In genomic region chr11:33941637-33942160, GRCh38 we compare ENCODE assay signal across 11 cellular contexts. TPM values are rescaled to one million over a fixed set of nuclear protein-coding genes. Genes with fewer than 3 reads are reported as not detected.
A peak's percentile ranks its signal among the peaks of the same experiment; 100 is the strongest.
DNase-seq lines count a peak whose midpoint lies in the region; ATAC-seq and TF ChIP-seq lines count a peak whose summit lies in the region.
"Had no signal": no experiment of that assay in that cellular context is flagged by ENCODE, and none has a peak within 500 bp of the region (broad histone marks: within the 10 kb centered on the region; RNA-seq: fewer than 3 reads in every experiment).

No MANE protein-coding gene starts in this region.

- no peaks in the 10 kb centered on the region for H3K36me3 Mint-ChIP-seq in mesothelial cell of epicardium
- H3K36me3 Mint-ChIP-seq in T-cell, result no peaks in the 10 kb centered on the region

- POLR2A ChIA-PET in T-cell (lab: Charles Lee), result no interaction called here

- H3K9me3 Mint-ChIP-seq in mesothelial cell of epicardium (no peaks in the 10 kb centered on the region), T-cell (no peaks in the 10 kb centered on the region)

- DNase-seq in EH (ENCODE audit: low read depth) (peak; percentile 36), Kasumi-1 (lab: John Stamatoyannopoulos, UW) (peak; percentile 47 to 59), brain microvascular endothelial cell (peak; percentile 85), mesothelial cell of epicardium (ENCODE audit: low spot score in 2 of 2, unreplicated experiment in 2 of 2) (no peak), T-cell (no peak), Ammon's horn (ENCODE audit: low spot score) (no peak), GDM1 (lab: John Stamatoyannopoulos, UW) (no peak)
- DNase-seq: H7, NCI-H1417 had no signal

- H3K4me1 Mint-ChIP-seq in mesothelial cell of epicardium, result peaks cover 28% of the 10 kb centered on the region
- no peaks in the 10 kb centered on the region for H3K4me1 Mint-ChIP-seq in T-cell

- H3K27me3 Mint-ChIP-seq in mesothelial cell of epicardium (ENCODE audit: low read depth) (no peaks in the 10 kb centered on the region), T-cell (peaks cover 1 to 13% of the 10 kb centered on the region in 2 donors)

- H3K27ac ChIP-seq in brain microvascular endothelial cell, result peak overlapping the region; percentile 94
- H3K27ac ChIP-seq: VCaP had no signal

- H3K27me3 ChIP-seq in brain microvascular endothelial cell (replicated peaks), result no peaks in the 10 kb centered on the region

- H3K4me3 ChIP-seq in brain microvascular endothelial cell (ENCODE audit: low read depth, low read length), result no peak overlapping the region

- in situ Hi-C loops in brain microvascular endothelial cell (cut with HindIII; ENCODE audit: low pct_ligation_motif_present, low sequenced_read_pairs), result no loop called here

- no peaks in the 10 kb centered on the region for H3K36me3 ChIP-seq in brain microvascular endothelial cell (replicated peaks)

- H3K4me3 Mint-ChIP-seq in mesothelial cell of epicardium (no peak overlapping the region), T-cell (no peak overlapping the region)

- H3K27ac Mint-ChIP-seq in mesothelial cell of epicardium (peak overlapping the region; percentile 83), T-cell (no peak overlapping the region)

- CTCF ChIA-PET in T-cell (lab: Charles Lee), result interaction anchor here in 1 of 2 donors (0.7 kb wide), 1 partner anchor 378 kb away, joined by 3 read pairs; no protein-coding TSS in a partner anchor

- no peak for TF ChIP-seq CTCF in brain microvascular endothelial cell (IDR thresholded peaks at IDR 0.05; ENCODE audit: low read depth, low read length, missing control alignments)
- no peak for TF ChIP-seq CTCF in mesothelial cell of epicardium (IDR thresholded peaks at IDR 0.05; ENCODE audit: unreplicated experiment)

- no peak for ATAC-seq in T-cell (replicated peaks in 1 of 4)
- ATAC-seq in HG02571 (IDR thresholded peaks at IDR 0.05; ENCODE audit: unreplicated experiment), result no peak

RNA-seq across cellular contexts. Expression of gene LMO2, which starts 49.8 kb away (rescaled TPM):
- total RNA-seq in mesothelial cell of epicardium (2.9 to 4.5 TPM (median 3.9 TPM) in 3 replicates), T-cell (1 to 10 TPM in 4 of 5 donors, under 1 TPM in 1; 0.85 to 2.7 (median 1.6) TPM)

Comparison
In these comparisons a context has a peak if more than half of its experiments do, and no peak if none do; other contexts are left out.
1. DNase-seq: peak in EH (single experiment), Kasumi-1 (2 of 2) and brain microvascular endothelial cell (single experiment); none in mesothelial cell of epicardium (0 of 2), T-cell (0 of 34), Ammon's horn (single experiment) and GDM1 (single experiment).